Comparison of ENCODE assay signal across 20 cellular contexts in genomic region chr15:39597336-39597735, GRCh38. TPM values are rescaled to one million over a fixed set of nuclear protein-coding genes. Genes with fewer than 3 reads are reported as not detected.
DNase-seq lines count a peak whose midpoint lies in the region; ATAC-seq and TF ChIP-seq lines count a peak whose summit lies in the region.
"Had no signal": no experiment of that assay in that cellular context is flagged by ENCODE, and none has a peak within 500 bp of the region (broad histone marks: within the 10 kb centered on the region; RNA-seq: fewer than 3 reads in every experiment).

No MANE protein-coding gene starts in this region.

- ATAC-seq in HG03469 (IDR thresholded peaks at IDR 0.05; ENCODE audit: unreplicated experiment), result no peak
- ATAC-seq in HG03432 (IDR thresholded peaks at IDR 0.05; ENCODE audit: unreplicated experiment), result no peak
- ATAC-seq: CD8-positive, alpha-beta T cell; HCT116 had no signal

- H3K36me3 ChIP-seq in colonic mucosa (peaks cover 4% of the 10 kb centered on the region), tibial artery (peaks cover 40 to 45% (median 43%) of the 10 kb centered on the region in 3 donors)

- H3K36me3 Mint-ChIP-seq in HFFc6 (ENCODE audit: low read depth), result peaks cover 64% of the 10 kb centered on the region
- H3K36me3 Mint-ChIP-seq: CD8-positive, alpha-beta T cell had no signal

- H3K4me3 ChIP-seq in colonic mucosa (no peak overlapping the region), tibial artery (no peak overlapping the region)

- H3K27ac Mint-ChIP-seq in HFFc6, result peak overlapping the region; percentile 85
- H3K27ac Mint-ChIP-seq: CD8-positive, alpha-beta T cell had no signal

- intact Hi-C loops in colonic mucosa (cut with DNase I), result no loop called here
- intact Hi-C loops in tibial artery (cut with DNase I; ENCODE audit: low total_unique reads), result no loop called here

- TF ChIP-seq CTCF in HFFc6 (IDR thresholded peaks at IDR 0.05) (no peak), colonic mucosa (IDR thresholded peaks at IDR 0.05) (no peak), tibial artery (IDR thresholded peaks at IDR 0.05) (no peak)

- H3K9me3 Mint-ChIP-seq in HFFc6, result peaks cover 77% of the 10 kb centered on the region
- H3K9me3 Mint-ChIP-seq: CD8-positive, alpha-beta T cell had no signal

- DNase-seq in HFFc6 (no peak), colonic mucosa (no peak), myocyte (ENCODE audit: low read depth) (peak; percentile 38), NCI-H1105 treated with DMSO at 0.1 percent for 48 hours (lab: John Stamatoyannopoulos, UW) (no peak), tibial artery (no peak)
- DNase-seq: CD8-positive, alpha-beta T cell; DMS 273 treated with DMSO at 0.1 percent for 48 hours; DMS79; GDM1; NCI-H1092; NCI-H1436 treated with DMSO at 0.1 percent for 48 hours; NCI-H2029; NCI-H446; NCI-H526; RPMI8226; SHP77 had no signal

- H3K27me3 ChIP-seq in colonic mucosa, result no peaks in the 10 kb centered on the region
- no peaks in the 10 kb centered on the region for H3K27me3 ChIP-seq in tibial artery

- H3K4me1 ChIP-seq in colonic mucosa, result peaks cover 8% of the 10 kb centered on the region
- peaks cover 0 to 5% (median 2%) of the 10 kb centered on the region in 4 donors for H3K4me1 ChIP-seq in tibial artery

- H3K27ac ChIP-seq in colonic mucosa (peak overlapping the region; percentile 48), tibial artery (no peak overlapping the region)
- H3K27ac ChIP-seq: C4-2B had no signal

- peaks cover 88% of the 10 kb centered on the region for H3K27me3 Mint-ChIP-seq in HFFc6 (ENCODE audit: insufficient read depth)

- H3K4me1 Mint-ChIP-seq in HFFc6 (ENCODE audit: low read depth), result peaks cover 89% of the 10 kb centered on the region

- H3K9ac ChIP-seq in colonic mucosa (ENCODE audit: low read depth in 2 of 2, low read length in 2 of 2), result no peak overlapping the region

- no peaks in the 10 kb centered on the region for H3K9me3 ChIP-seq in colonic mucosa
- H3K9me3 ChIP-seq in tibial artery, result no peaks in the 10 kb centered on the region

- peak overlapping the region; percentile 75 for H3K4me3 Mint-ChIP-seq in HFFc6
- H3K4me3 Mint-ChIP-seq: CD8-positive, alpha-beta T cell had no signal

RNA-seq across cellular contexts. Expression of gene THBS1, which starts 16.5 kb away (rescaled TPM):
- total RNA-seq in HFFc6 (2021; fragmentation: NEBNext Ultra II Directional; extraction: Animal tissue kit (Norgen Biotek cat#: 25700)), result 1,000 to 10,000 TPM; 7,606 to 9,130 (median 7,816) TPM
- total RNA-seq in colonic mucosa (100 to 1,000 TPM; 162 to 390 TPM), myocyte (1,149 and 1,987 TPM in 2 replicates)
- polyA plus RNA-seq in myocyte (2012), result 2,462 TPM
